ENCODE assay signal across 15 cellular contexts in genomic region chr5:78803386-78803785, GRCh38.
DNase-seq lines count a peak whose midpoint lies in the region; ATAC-seq and TF ChIP-seq lines count a peak whose summit lies in the region.
"Had no signal": no experiment of that assay in that cellular context is flagged by ENCODE, and none has a peak within 500 bp of the region (broad histone marks: within the 10 kb centered on the region; RNA-seq: fewer than 3 reads in every experiment).

No MANE protein-coding gene starts in this region.

- intact Hi-C loops in Right ventricle myocardium inferior (cut with DNase I) = loop anchor here (10.0 kb wide), 1 partner anchor 259 kb away; no protein-coding TSS in a partner anchor
- intact Hi-C loops in cardiac septum (cut with DNase I) = no loop called here
- intact Hi-C loops in heart right ventricle (cut with DNase I) = loop anchor here in 1 of 10 donors (10.0 kb wide), 1 partner anchor 81 kb away; no protein-coding TSS in a partner anchor
- intact Hi-C loops in posterior vena cava (cut with DNase I) = no loop called here
- intact Hi-C loops in aorta (cut with DNase I) = no loop called here

- H3K27me3 ChIP-seq in heart right ventricle (no peaks in the 10 kb centered on the region), aorta (ENCODE audit: control insufficient read depth in 1 of 2, insufficient read depth in 2 of 2, low read length in 1 of 2) (no peaks in the 10 kb centered on the region), H7 (ENCODE audit: control insufficient read depth, insufficient read depth, low read length) (no peaks in the 10 kb centered on the region)
- H3K27me3 ChIP-seq: right lobe of liver had no signal

- no peaks in the 10 kb centered on the region for H3K36me3 ChIP-seq in heart right ventricle
- no peaks in the 10 kb centered on the region for H3K36me3 ChIP-seq in aorta (ENCODE audit: control insufficient read depth in 1 of 2, insufficient read depth in 2 of 2, low read length in 1 of 2)
- H3K36me3 ChIP-seq in H7 (replicated peaks; ENCODE audit: control insufficient read depth, insufficient read depth, low read length) = no peaks in the 10 kb centered on the region
- H3K36me3 ChIP-seq: right lobe of liver had no signal

- H3K27ac ChIP-seq in heart right ventricle = peak overlapping the region in 4 of 10 donors; percentile 8 to 53 (median 28)
- H3K27ac ChIP-seq in aorta (ENCODE audit: low read depth in 1 of 2, low read length in 2 of 2) = no peak overlapping the region
- H3K27ac ChIP-seq: right lobe of liver had no signal

- DNase-seq in Right ventricle myocardium inferior (ENCODE audit: missing footprints) (peak; percentile 88), cardiac septum (ENCODE audit: low spot score) (no peak), heart right ventricle (peak; percentile 56 to 75), posterior vena cava (ENCODE audit: low spot score) (peak; percentile 91), aorta (peak; percentile 85 to 90), H7 (no peak)
- no peak for DNase-seq in stimulated activated naive CD4-positive, alpha-beta T cell treated with Interleukin-2 at 50 U/mL for 16 hours (lab: John Stamatoyannopoulos, UW)
- no peak for DNase-seq in activated effector memory CD4-positive, alpha-beta T cell treated with Interleukin-2 at 50 U/mL for 16 hours
- DNase-seq: 8988T; activated CD4-positive, alpha-beta T cell treated with anti-CD3 and anti-CD28 coated beads for 4 hours; activated T-cell treated with anti-CD3 and anti-CD28 coated beads, Interleukin-2, amount 50 U/mL, for 48 hours; Caco-2; endodermal cell; right lobe of liver; SW 1271 had no signal

- no peak overlapping the region for H3K4me3 ChIP-seq in heart right ventricle
- H3K4me3 ChIP-seq in aorta (ENCODE audit: low read length in 2 of 2) = no peak overlapping the region
- H3K4me3 ChIP-seq in H7 (ENCODE audit: insufficient read depth, low read depth, low read length) = no peak overlapping the region
- H3K4me3 ChIP-seq: right lobe of liver had no signal

- no peak for TF ChIP-seq CTCF in heart right ventricle (IDR thresholded peaks at IDR 0.05)

- H3K4me1 ChIP-seq in heart right ventricle (peaks cover 0 to 41% (median 3%) of the 10 kb centered on the region in 9 donors), aorta (ENCODE audit: control insufficient read depth in 1 of 2, insufficient read depth in 2 of 2, low read length in 2 of 2) (no peaks in the 10 kb centered on the region)
- H3K4me1 ChIP-seq: right lobe of liver had no signal

- H3K9me3 ChIP-seq in heart right ventricle = no peaks in the 10 kb centered on the region
- H3K9me3 ChIP-seq in aorta (ENCODE audit: control insufficient read depth, low read length) = no peaks in the 10 kb centered on the region
- H3K9me3 ChIP-seq: Caco-2, right lobe of liver had no signal

- 71 to 72% methylated on average over 6 of the region's 6 CpGs for WGBS in heart right ventricle, 2 donors
- 6 to 13% methylated on average over 6 of the region's 6 CpGs for WGBS in aorta, 2 donors

- ATAC-seq in Right ventricle myocardium inferior (peak; percentile 96), heart right ventricle (peak; percentile 72 to 92 (median 82)), aorta (ENCODE audit: low FRiP score) (peak; percentile 90)

Comparison
In these comparisons a context has a peak if more than half of its experiments do, and no peak if none do; other contexts are left out.
1. DNase-seq: peak in Right ventricle myocardium inferior (single experiment), heart right ventricle (2 of 2), posterior vena cava (single experiment) and aorta (2 of 2); none in cardiac septum (single experiment), stimulated activated naive CD4-positive, alpha-beta T cell treated with Interleukin-2 at 50 U/mL for 16 hours (single experiment), H7 (single experiment) and activated effector memory CD4-positive, alpha-beta T cell treated with Interleukin-2 at 50 U/mL for 16 hours (single experiment).
2. Peak in every context shown above with its lines, with median percentiles within 50 percentile points of each other: ATAC-seq.